Comparison of ENCODE assay signal across 18 cellular contexts in genomic region chr3:175432338-175433025, GRCh38.
DNase-seq lines count a peak whose midpoint lies in the region; ATAC-seq, FAIRE-seq and TF ChIP-seq lines count a peak whose summit lies in the region.
"Had no signal": no experiment of that assay in that cellular context is flagged by ENCODE, and none has a peak within 500 bp of the region (broad histone marks: within the 10 kb centered on the region; RNA-seq: fewer than 3 reads in every experiment).

No MANE protein-coding gene starts in this region.

- no peaks in the 10 kb centered on the region for H3K36me3 ChIP-seq in bronchial epithelial cell (ENCODE audit: control insufficient read depth, insufficient read depth, low read length)
- H3K36me3 ChIP-seq: heart right ventricle, lower lobe of right lung had no signal

- no peak for ATAC-seq in Right ventricle myocardium superior (ENCODE audit: poor library complexity)
- ATAC-seq: lower lobe of right lung; stimulated activated naive CD8-positive, alpha-beta T cell treated with anti-CD3 and anti-CD28 coated beads, Interleukin-15, amount 100 ng/mL, for 72 hours had no signal

- H3K4me1 Mint-ChIP-seq in T-helper 2 cell treated with Interferon-gamma antibody and Interleukin-4, amounts not matched to agents 5 μg/mL and 100 μg/mL, for 36 hours (ENCODE audit: low read depth): no peaks in the 10 kb centered on the region
- H3K4me1 Mint-ChIP-seq: stimulated activated naive CD8-positive, alpha-beta T cell treated with anti-CD3 and anti-CD28 coated beads, Interleukin-15, amount 100 ng/mL, for 72 hours had no signal

- TF ChIP-seq CTCF in bronchial epithelial cell (IDR thresholded peaks at IDR 0.05; ENCODE audit: insufficient read depth, low read length, severe bottlenecking): no peak

- H3K27ac Mint-ChIP-seq in T-helper 2 cell treated with Interferon-gamma antibody and Interleukin-4, amounts not matched to agents 5 μg/mL and 100 μg/mL, for 36 hours: no peak overlapping the region
- H3K27ac Mint-ChIP-seq: activated T-helper 1 cell treated with anti-CD3 and anti-CD28 coated beads, Interleukin-12 subunit alpha, Interleukin-12 subunit beta, Interleukin-2, Interleukin-4 antibody, amounts not matched to agents 30 ng/mL and 10 ng/mL and 1 ng/mL, durations not matched to agents 14 hours and 24 hours and 36 hours; stimulated activated naive CD8-positive, alpha-beta T cell treated with anti-CD3 and anti-CD28 coated beads, Interleukin-15, amount 100 ng/mL, for 72 hours had no signal

- no peaks in the 10 kb centered on the region for H3K36me3 Mint-ChIP-seq in T-helper 2 cell treated with Interferon-gamma antibody and Interleukin-4, amounts not matched to agents 5 μg/mL and 100 μg/mL, for 36 hours (ENCODE audit: low read depth)

- FAIRE-seq in bronchial epithelial cell (lab: Jason Lieb, UNC): no peak
- FAIRE-seq: GM12891 had no signal

- peaks cover 6% of the 10 kb centered on the region for H3K9me3 Mint-ChIP-seq in T-helper 2 cell treated with Interferon-gamma antibody and Interleukin-4, amounts not matched to agents 5 μg/mL and 100 μg/mL, for 36 hours
- H3K9me3 Mint-ChIP-seq: activated T-helper 1 cell treated with anti-CD3 and anti-CD28 coated beads, Interleukin-12 subunit alpha, Interleukin-12 subunit beta, Interleukin-2, Interleukin-4 antibody, amounts not matched to agents 30 ng/mL and 10 ng/mL and 1 ng/mL, durations not matched to agents 14 hours and 24 hours and 36 hours had no signal

- no peak overlapping the region for H3K4me3 Mint-ChIP-seq in T-helper 2 cell treated with Interferon-gamma antibody and Interleukin-4, amounts not matched to agents 5 μg/mL and 100 μg/mL, for 36 hours
- H3K4me3 Mint-ChIP-seq: activated T-helper 1 cell treated with anti-CD3 and anti-CD28 coated beads, Interleukin-12 subunit alpha, Interleukin-12 subunit beta, Interleukin-2, Interleukin-4 antibody, amounts not matched to agents 30 ng/mL and 10 ng/mL and 1 ng/mL, durations not matched to agents 14 hours and 24 hours and 36 hours; stimulated activated naive CD8-positive, alpha-beta T cell treated with anti-CD3 and anti-CD28 coated beads, Interleukin-15, amount 100 ng/mL, for 72 hours had no signal

- intact Hi-C loops in Right ventricle myocardium superior (cut with DNase I): no loop called here

- no peak overlapping the region for H3K4me3 ChIP-seq in bronchial epithelial cell (ENCODE audit: low read depth, low read length)
- H3K4me3 ChIP-seq: heart right ventricle, lower lobe of right lung had no signal

- H3K27me3 Mint-ChIP-seq in T-helper 2 cell treated with Interferon-gamma antibody and Interleukin-4, amounts not matched to agents 5 μg/mL and 100 μg/mL, for 36 hours (ENCODE audit: low read depth): no peaks in the 10 kb centered on the region
- H3K27me3 Mint-ChIP-seq: stimulated activated naive CD8-positive, alpha-beta T cell treated with anti-CD3 and anti-CD28 coated beads, Interleukin-15, amount 100 ng/mL, for 72 hours had no signal

- peak; percentile 91 for DNase-seq in EH (ENCODE audit: low read depth)
- DNase-seq in NCI-H2029 treated with DMSO at 0.1 percent for 48 hours (lab: John Stamatoyannopoulos, UW): peak; percentile 29
- DNase-seq in bronchial epithelial cell (ENCODE audit: low read depth): peak; percentile 12
- DNase-seq in non-pigmented ciliary epithelial cell (ENCODE audit: low read depth): peak; percentile 40
- no peak for DNase-seq in stimulated activated CD4-positive, alpha-beta T cell treated with anti-CD3 and anti-CD28 coated beads, Interleukin-15, amount 100 ng/mL, for 24 hours
- DNase-seq in T-helper 2 cell treated with Interferon-gamma antibody and Interleukin-4, amounts not matched to agents 5 μg/mL and 100 μg/mL, for 36 hours (ENCODE audit: low spot score): no peak
- no peak for DNase-seq in 8988T
- no peak for DNase-seq in Right ventricle myocardium superior
- DNase-seq: cortex of kidney; KG1; lower lobe of right lung; NCI-H774; posterior cingulate gyrus; stimulated activated CD4-positive, alpha-beta T cell treated with anti-CD3 and anti-CD28 coated beads, Interleukin-2, amount 100 ng/mL, for 48 hours; stimulated activated naive CD8-positive, alpha-beta T cell treated with anti-CD3 and anti-CD28 coated beads, Interleukin-15, amount 100 ng/mL, for 72 hours had no signal

- no peaks in the 10 kb centered on the region for H3K27me3 ChIP-seq in bronchial epithelial cell (ENCODE audit: control insufficient read depth, insufficient read depth, low read length)
- H3K27me3 ChIP-seq: heart right ventricle had no signal

Comparison
In these comparisons a context has a peak if more than half of its experiments do, and no peak if none do; other contexts are left out.
1. DNase-seq: peak in EH (single experiment), NCI-H2029 treated with DMSO at 0.1 percent for 48 hours (single experiment), bronchial epithelial cell (single experiment) and non-pigmented ciliary epithelial cell (single experiment); none in stimulated activated CD4-positive, alpha-beta T cell treated with anti-CD3 and anti-CD28 coated beads, Interleukin-15, amount 100 ng/mL, for 24 hours (single experiment), T-helper 2 cell treated with Interferon-gamma antibody and Interleukin-4, amounts not matched to agents 5 μg/mL and 100 μg/mL, for 36 hours (single experiment), 8988T (single experiment) and Right ventricle myocardium superior (single experiment).